In the genomic region with DNA sequence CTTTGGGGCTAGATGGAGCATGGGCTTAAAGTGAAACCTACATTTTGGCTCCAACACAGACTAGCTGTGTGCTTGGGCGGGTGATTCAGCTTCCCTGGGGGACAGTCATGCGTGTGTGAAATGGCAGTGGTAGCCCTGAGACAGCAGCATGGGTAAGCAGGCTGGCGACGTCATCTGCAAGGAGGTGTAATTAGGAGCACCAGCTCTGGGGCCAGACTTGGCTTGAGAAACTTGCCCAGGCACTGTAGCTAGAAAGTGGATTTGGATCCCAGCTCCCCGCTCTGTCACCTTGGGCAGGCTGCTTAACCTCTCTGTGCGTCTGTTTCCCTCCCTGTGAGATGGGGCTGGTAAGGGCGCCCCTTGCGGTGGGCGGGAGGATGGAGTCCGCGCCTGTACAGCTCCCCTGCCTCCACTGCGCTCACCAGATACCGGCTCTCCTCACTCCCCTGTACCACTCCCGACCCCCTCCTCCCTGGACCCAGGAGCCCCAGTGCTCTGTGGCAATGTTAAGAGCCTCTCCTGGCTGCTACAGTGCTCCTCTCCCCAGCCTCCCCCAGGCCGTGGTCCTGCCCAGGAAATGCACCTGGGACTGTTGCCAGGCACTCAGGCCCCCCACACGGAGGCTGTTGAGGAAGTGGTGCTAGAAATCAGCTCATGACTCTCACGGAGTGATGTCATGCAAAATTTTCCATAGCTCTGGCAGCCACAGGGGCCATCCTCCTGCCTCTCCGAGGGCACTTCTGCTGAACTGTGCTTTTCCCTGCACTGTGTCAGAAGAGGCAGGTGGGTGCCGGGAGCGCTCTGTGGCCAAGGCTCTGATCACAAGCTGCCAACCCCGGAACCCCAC, we compare ENCODE assay signal across 8 cellular contexts. TPM values are rescaled to one million over a fixed set of nuclear protein-coding genes. Genes with fewer than 3 reads are reported as not detected.
A peak's percentile ranks its signal among the peaks of the same experiment; 100 is the strongest.
DNase-seq lines count a peak whose midpoint lies in the region; ATAC-seq and TF ChIP-seq lines count a peak whose summit lies in the region.

No MANE protein-coding gene starts in this region.

- H3K4me3 ChIP-seq in duodenal mucosa (ENCODE audit: low read depth in 1 of 2, low read length in 2 of 2) (peak overlapping the region; percentile 41 to 58), mucosa of descending colon (no peak overlapping the region)

- H3K9ac ChIP-seq in duodenal mucosa (ENCODE audit: low read depth in 1 of 2, low read length in 2 of 2) = peak overlapping the region; percentile 44 to 45

- peak overlapping the region; percentile 35 for H3K27ac ChIP-seq in duodenal mucosa (ENCODE audit: low read depth, low read length)

- CTCF ChIA-PET in activated CD4-positive, alpha-beta memory T cell treated with anti-CD3 and anti-CD28 coated beads, Interleukin-2, amount 10 ng/mL, durations not matched to agents 7 days and 5 days (lab: Charles Lee) = interaction anchor here (0.5 to 6.6 kb wide), 44 partner anchors 9 to 542 kb away, joined by 3 to 67 read pairs (median 5); partner anchors contain the start of gene SYNJ2

- H3K4me1 ChIP-seq in duodenal mucosa (ENCODE audit: control insufficient read depth in 1 of 2, insufficient read depth in 2 of 2, low read length in 2 of 2) (peaks cover 16 to 23% of the 10 kb centered on the region in 2 donors), mucosa of descending colon (ENCODE audit: low read depth) (peaks cover 18% of the 10 kb centered on the region)

- H3K9me3 ChIP-seq in duodenal mucosa (ENCODE audit: control insufficient read depth in 1 of 2, low read length in 2 of 2) (no peaks in the 10 kb centered on the region), mucosa of descending colon (no peaks in the 10 kb centered on the region)

- ATAC-seq in GM18907 (IDR thresholded peaks at IDR 0.05; ENCODE audit: unreplicated experiment) (peak; percentile 74), HG03135 (IDR thresholded peaks at IDR 0.05; ENCODE audit: unreplicated experiment) (peak; percentile 86), mucosa of descending colon (peak; percentile 79)

- in situ Hi-C loops in ACHN (cut with HindIII; ENCODE audit: low pct_ligation_motif_present, low pct_unique_long_range_greater_than_20kb, low sequenced_read_pairs) = no loop called here

- H3K27me3 ChIP-seq in duodenal mucosa (ENCODE audit: control insufficient read depth in 1 of 2, insufficient read depth in 2 of 2, low read length in 2 of 2) = no peaks in the 10 kb centered on the region

- no peaks in the 10 kb centered on the region for H3K27me3 Mint-ChIP-seq in activated CD4-positive, alpha-beta memory T cell treated with anti-CD3 and anti-CD28 coated beads, Interleukin-2, amount 10 ng/mL, durations not matched to agents 7 days and 5 days

- peaks cover 48% of the 10 kb centered on the region for H3K4me1 Mint-ChIP-seq in activated CD4-positive, alpha-beta memory T cell treated with anti-CD3 and anti-CD28 coated beads, Interleukin-2, amount 10 ng/mL, durations not matched to agents 7 days and 5 days

- H3K4me3 Mint-ChIP-seq in activated CD4-positive, alpha-beta memory T cell treated with anti-CD3 and anti-CD28 coated beads, Interleukin-2, amount 10 ng/mL, durations not matched to agents 7 days and 5 days = peak overlapping the region; percentile 70

- H3K36me3 Mint-ChIP-seq in activated CD4-positive, alpha-beta memory T cell treated with anti-CD3 and anti-CD28 coated beads, Interleukin-2, amount 10 ng/mL, durations not matched to agents 7 days and 5 days (ENCODE audit: low read depth) = peaks cover 24% of the 10 kb centered on the region

- peak overlapping the region; percentile 98 for H3K27ac Mint-ChIP-seq in activated CD4-positive, alpha-beta memory T cell treated with anti-CD3 and anti-CD28 coated beads, Interleukin-2, amount 10 ng/mL, durations not matched to agents 7 days and 5 days

- no peaks in the 10 kb centered on the region for H3K9me3 Mint-ChIP-seq in activated CD4-positive, alpha-beta memory T cell treated with anti-CD3 and anti-CD28 coated beads, Interleukin-2, amount 10 ng/mL, durations not matched to agents 7 days and 5 days

- H3K36me3 ChIP-seq in duodenal mucosa (ENCODE audit: control insufficient read depth in 1 of 2, insufficient read depth in 2 of 2, low read length in 2 of 2) = peaks cover 5 to 15% of the 10 kb centered on the region in 2 donors
- no peaks in the 10 kb centered on the region for H3K36me3 ChIP-seq in mucosa of descending colon (ENCODE audit: low read depth)

- peak; percentile 94 for DNase-seq in ACHN
- peak; percentile 80 for DNase-seq in NCI-H510A treated with DMSO at 0.1 percent for 48 hours (lab: John Stamatoyannopoulos, UW)
- peak; percentile 85 for DNase-seq in activated CD4-positive, alpha-beta memory T cell treated with anti-CD3 and anti-CD28 coated beads, Interleukin-2, amount 10 ng/mL, durations not matched to agents 7 days and 5 days
- peak; percentile 75 to 89 (median 85) for DNase-seq in mucosa of descending colon
- DNase-seq in stimulated activated CD8-positive, alpha-beta memory T cell treated with anti-CD3 and anti-CD28 coated beads, Interleukin-7, amount 100 ng/mL, for 24 hours (ENCODE audit: low read depth) = peak; percentile 51

- intact Hi-C loops in mucosa of descending colon (cut with DNase I, micrococcal nuclease) = no loop called here

- peak; percentile 21 for TF ChIP-seq CTCF in mucosa of descending colon (IDR thresholded peaks at IDR 0.05)

- POLR2A ChIA-PET in activated CD4-positive, alpha-beta memory T cell treated with anti-CD3 and anti-CD28 coated beads, Interleukin-2, amount 10 ng/mL, durations not matched to agents 7 days and 5 days (lab: Charles Lee) = interaction anchor here (0.7 to 3.1 kb wide), 18 partner anchors 11 to 141 kb away, joined by 3 to 33 read pairs (median 5); partner anchors contain the start of gene SYNJ2

RNA-seq across cellular contexts. Expression of gene SYNJ2, which starts 44.6 kb away (rescaled TPM):
- 10 to 100 TPM; 36.8 to 39.1 TPM for total RNA-seq in activated CD4-positive, alpha-beta memory T cell treated with anti-CD3 and anti-CD28 coated beads, Interleukin-2, amount 10 ng/mL, durations not matched to agents 7 days and 5 days
- total RNA-seq in mucosa of descending colon = 10 to 100 TPM; 28.3 to 45.9 (median 39.6) TPM
